Comparison of ENCODE assay signal across 8 cellular contexts in the genomic region with DNA sequence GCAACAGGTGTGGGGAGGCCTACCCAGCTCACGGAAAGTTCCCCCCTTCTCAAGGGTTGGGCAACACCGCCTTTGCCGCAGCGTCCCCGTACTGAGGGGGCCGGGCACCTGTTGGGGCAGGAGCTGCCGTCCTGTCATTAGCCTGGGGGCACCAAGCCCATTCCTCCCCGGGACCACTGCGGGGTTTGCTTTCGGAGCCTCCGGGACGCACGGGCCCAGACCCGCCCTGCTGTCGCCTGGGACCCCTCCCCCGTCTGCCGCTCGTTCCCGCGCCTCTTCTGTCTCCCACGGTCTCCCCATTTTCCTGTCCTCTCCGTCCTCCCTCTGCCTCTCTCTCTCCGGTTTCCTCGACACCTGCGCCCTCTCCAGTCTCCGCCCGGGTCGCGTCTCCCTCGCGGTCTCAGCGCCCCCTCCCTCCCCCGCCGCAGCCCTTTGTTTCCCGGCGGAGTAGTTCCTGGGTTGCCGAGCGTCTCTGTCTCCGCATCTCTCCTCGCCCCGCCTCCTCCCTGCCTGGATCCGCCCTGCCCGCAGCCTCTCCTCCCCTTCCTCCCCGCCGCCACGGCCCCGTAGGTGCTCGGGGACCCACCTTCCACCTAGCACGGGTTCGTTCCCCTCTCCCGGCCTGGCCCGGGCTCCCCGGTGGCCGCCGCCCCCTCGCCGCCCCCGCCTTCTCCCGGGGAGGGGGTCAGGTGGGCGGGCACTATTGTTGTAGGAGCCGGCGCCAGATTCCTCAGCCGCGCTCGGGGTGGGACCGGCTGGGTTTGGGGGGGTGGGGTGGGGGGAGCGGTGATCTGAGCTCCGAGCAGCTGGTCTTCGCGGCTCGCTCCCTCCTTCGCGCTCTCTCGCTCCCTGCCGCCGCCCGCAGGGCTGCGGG. TPM values are rescaled to one million over a fixed set of nuclear protein-coding genes. Genes with fewer than 3 reads are reported as not detected.
A peak's percentile ranks its signal among the peaks of the same experiment; 100 is the strongest.
DNase-seq lines count a peak whose midpoint lies in the region; ATAC-seq, FAIRE-seq and TF ChIP-seq lines count a peak whose summit lies in the region.

A gene (plus strand): TSS at position 540 of the 874 bp plus-strand sequence. CDS start 434 bp downstream, outside the sequence.

- ATAC-seq in GM18907 (IDR thresholded peaks at IDR 0.05; ENCODE audit: unreplicated experiment) = peak; percentile 43

- DNase-seq in 8988T (peak; percentile 80), NCI-H187 (lab: John Stamatoyannopoulos, UW) (peak; percentile 75 to 88), bronchial epithelial cell (ENCODE audit: low read depth) (peak; percentile 34), kidney epithelial cell (ENCODE audit: low read depth) (no peak), superior temporal gyrus (ENCODE audit: extremely low spot score) (no peak)
- DNase-seq in activated CD4-positive, CD25-positive, alpha-beta regulatory T cell (lab: John Stamatoyannopoulos, UW) = peak; percentile 43 to 65 (median 56)
- DNase-seq in stimulated activated CD4-positive, alpha-beta T cell treated with anti-CD3 and anti-CD28 coated beads, Interleukin-15, amount 100 ng/mL, for 48 hours (ENCODE audit: low read depth in 2 of 2) = peak; percentile 52 to 72

- H3K27me3 ChIP-seq in bronchial epithelial cell (ENCODE audit: control insufficient read depth, insufficient read depth, low read length) (no peaks in the 10 kb centered on the region), kidney epithelial cell (ENCODE audit: control insufficient read depth, insufficient read depth, low read length) (no peaks in the 10 kb centered on the region)

- H3K4me3 ChIP-seq in bronchial epithelial cell (ENCODE audit: low read depth, low read length) = peak within 1 kb of the TSS; percentile 63
- peak within 1 kb of the TSS; percentile 65 for H3K4me3 ChIP-seq in kidney epithelial cell (ENCODE audit: low read depth, low read length)

- H3K36me3 ChIP-seq in bronchial epithelial cell (ENCODE audit: control insufficient read depth, insufficient read depth, low read length) = no peaks in the 10 kb centered on the region
- no peaks in the 10 kb centered on the region for H3K36me3 ChIP-seq in kidney epithelial cell (ENCODE audit: control insufficient read depth, insufficient read depth, low read length)

- no peak for FAIRE-seq in bronchial epithelial cell (lab: Jason Lieb, UNC)

- no peak for TF ChIP-seq CTCF in bronchial epithelial cell (IDR thresholded peaks at IDR 0.05; ENCODE audit: insufficient read depth, low read length, severe bottlenecking)
- TF ChIP-seq CTCF in kidney epithelial cell (IDR thresholded peaks at IDR 0.05; ENCODE audit: insufficient read depth, low read length, poor library complexity, severe bottlenecking) = no peak

RNA-seq across cellular contexts. Expression of the gene that starts here (rescaled TPM):
- total RNA-seq in bronchial epithelial cell (7.4 and 8.6 TPM in 2 replicates), kidney epithelial cell (24.5 and 25.4 TPM in 2 replicates)

Comparison
In these comparisons a context has a peak if more than half of its experiments do, and no peak if none do; other contexts are left out.
1. DNase-seq: peak in 8988T (single experiment), NCI-H187 (2 of 2), activated CD4-positive, CD25-positive, alpha-beta regulatory T cell (4 of 4), bronchial epithelial cell (single experiment) and stimulated activated CD4-positive, alpha-beta T cell treated with anti-CD3 and anti-CD28 coated beads, Interleukin-15, amount 100 ng/mL, for 48 hours (2 of 2); none in kidney epithelial cell (single experiment) and superior temporal gyrus (single experiment).